2 cellular contexts compared by ENCODE assay signal in the genomic region with DNA sequence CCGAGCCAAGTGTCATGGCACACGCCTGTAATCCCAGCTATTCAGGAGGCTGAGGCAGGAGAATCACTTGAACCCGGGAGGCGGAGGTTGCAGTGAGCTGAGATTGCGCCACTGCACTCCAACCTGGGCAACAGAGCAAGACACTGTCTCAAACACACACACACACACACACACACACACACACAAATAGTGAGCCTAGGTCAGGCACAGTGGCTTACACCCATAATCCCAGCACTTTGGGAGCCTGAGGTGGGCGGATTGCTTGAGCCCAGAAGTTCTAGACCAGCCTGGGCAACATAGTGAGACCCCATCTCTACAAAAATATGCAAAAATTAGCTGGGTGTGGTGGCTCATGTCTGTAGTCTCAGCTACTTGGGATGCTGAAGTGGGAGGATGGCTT. TPM values are rescaled to one million over a fixed set of nuclear protein-coding genes. Genes with fewer than 3 reads are reported as not detected.
"Had no signal": no experiment of that assay in that cellular context is flagged by ENCODE, and none has a peak within 500 bp of the region (broad histone marks: within the 10 kb centered on the region; RNA-seq: fewer than 3 reads in every experiment).

No MANE protein-coding gene starts in this region.

RNA-seq across cellular contexts. Expression of a gene that starts 4.0 kb away (rescaled TPM):
- total RNA-seq: G401, GM12878 had no signal

RNA-seq across cellular contexts. Expression of a gene that starts 25.6 kb away (rescaled TPM):
- total RNA-seq: G401 had no signal
